ENCODE assay signal across 15 cellular contexts in genomic region chr20:8404912-8405635, GRCh38.
"Had no signal": no experiment of that assay in that cellular context is flagged by ENCODE, and none has a peak within 500 bp of the region (broad histone marks: within the 10 kb centered on the region; RNA-seq: fewer than 3 reads in every experiment).

No MANE protein-coding gene starts in this region.

- DNase-seq: activated CD4-positive, alpha-beta T cell treated with anti-CD3 and anti-CD28 coated beads, Interleukin-2, amount 50 U/mL, for 48 hours; activated CD8-positive, alpha-beta memory T cell treated with anti-CD3 and anti-CD28 coated beads, Interleukin-2, amount 10 ng/mL, durations not matched to agents 7 days and 5 days; activated effector memory CD4-positive, alpha-beta T cell treated with Interleukin-2 at 50 U/mL for 16 hours; activated T-cell treated with anti-CD3 and anti-CD28 coated beads, Interleukin-2, amount 50 U/mL, for 24 hours; amniotic stem cell; body of pancreas; hypothalamus; naive thymus-derived CD4-positive, alpha-beta T cell; nucleus accumbens; psoas muscle; stimulated activated CD4-positive, alpha-beta T cell treated with anti-CD3 and anti-CD28 coated beads, Interleukin-4, amount 100 ng/mL, for 24 hours; stimulated activated naive CD8-positive, alpha-beta T cell treated with anti-CD3 and anti-CD28 coated beads, Interleukin-15, amount 100 ng/mL, for 72 hours; T-helper 17 cell had no signal

- H3K4me3 ChIP-seq: body of pancreas, psoas muscle, thoracic aorta had no signal

- ATAC-seq: activated CD4-positive, CD25-positive, alpha-beta regulatory T cell treated with anti-CD3 and anti-CD28 coated beads, Interleukin-2, amount 50 U/mL, for 24 hours; activated CD8-positive, alpha-beta memory T cell treated with anti-CD3 and anti-CD28 coated beads, Interleukin-2, amount 10 ng/mL, durations not matched to agents 7 days and 5 days; body of pancreas; naive thymus-derived CD4-positive, alpha-beta T cell; stimulated activated naive CD8-positive, alpha-beta T cell treated with anti-CD3 and anti-CD28 coated beads, Interleukin-15, amount 100 ng/mL, for 72 hours; T-helper 17 cell had no signal

- H3K27ac ChIP-seq: body of pancreas, psoas muscle, thoracic aorta had no signal
